Comparison of ENCODE assay signal across 1 cellular context in genomic region chr17:352421-353212, GRCh38.
A peak's percentile ranks its signal among the peaks of the same experiment; 100 is the strongest.
TF ChIP-seq lines count a peak whose summit lies in the region.

Gene RPH3AL, minus strand, starts transcription at chr17:352807. Its CDS starts 25,264 bp downstream, at chr17:327543.

TF ChIP-seq in HepG2, 621 proteins besides CTCF, POLR2A, EP300 and RAD21 (continued from another document and continues in another):
- TF ChIP-seq ZNF124 (CRISPR knock-in tag; IDR thresholded peaks at IDR 0.05) (peak; percentile 40; the same call in 1 of the 2 replicates), ELF4 (CRISPR knock-in tag; IDR thresholded peaks at IDR 0.05; ENCODE audit: borderline replicate concordance) (no peak), PHF21A (CRISPR knock-in tag; IDR thresholded peaks at IDR 0.05) (peak; percentile 92), ZSCAN29 (CRISPR knock-in tag; conservative IDR thresholded peaks at IDR 0.05) (peak; percentile 76; the same call in 1 of the 2 replicates), PAWR (CRISPR knock-in tag; IDR thresholded peaks at IDR 0.05; ENCODE audit: borderline replicate concordance) (peak; percentile 86; the same call in 1 of the 2 replicates), FOXJ3 (CRISPR knock-in tag; IDR thresholded peaks at IDR 0.05; ENCODE audit: borderline replicate concordance) (0 out of 2 replicates have a peak, but pooled peaks have one; percentile 35), HINFP (CRISPR knock-in tag; IDR thresholded peaks at IDR 0.05; ENCODE audit: low read depth) (peak; percentile 74; the same call in 1 of the 2 replicates), ZNF841 (CRISPR knock-in tag; IDR thresholded peaks at IDR 0.05; ENCODE audit: borderline replicate concordance) (no peak), ELF1 (CRISPR knock-in tag; IDR thresholded peaks at IDR 0.05) (peak; percentile 78), ATF3 (CRISPR knock-in tag; IDR thresholded peaks at IDR 0.05) (peak; percentile 40; the same call in 1 of the 2 replicates), ZNF431 (CRISPR knock-in tag; IDR thresholded peaks at IDR 0.05; ENCODE audit: borderline replicate concordance, low read depth) (peak; percentile 65; the same call in 1 of the 2 replicates), U2AF1 (optimal IDR thresholded peaks at IDR 0.05; ENCODE audit: low read depth, low read length) (peak; percentile 16), SPEN (CRISPR knock-in tag; IDR thresholded peaks at IDR 0.05; ENCODE audit: low read depth) (peak; percentile 73; the same call in 1 of the 2 replicates), ZFP90 (CRISPR knock-in tag; IDR thresholded peaks at IDR 0.05; ENCODE audit: borderline replicate concordance) (peak; percentile 18; the same call in 1 of the 2 replicates), ZNF557 (CRISPR knock-in tag; IDR thresholded peaks at IDR 0.05) (peak; percentile 71; the same call in 1 of the 2 replicates), IRF9 (CRISPR knock-in tag; IDR thresholded peaks at IDR 0.05; ENCODE audit: borderline replicate concordance) (peak; percentile 82; the same call in 1 of the 2 replicates), ZNF784 (CRISPR knock-in tag; IDR thresholded peaks at IDR 0.05; ENCODE audit: borderline replicate concordance) (peak; percentile 75; the same call in 1 of the 2 replicates), SMYD3 (CRISPR knock-in tag; IDR thresholded peaks at IDR 0.05) (no peak), DDIT3 (CRISPR knock-in tag; IDR thresholded peaks at IDR 0.05) (no peak), PATZ1 (CRISPR knock-in tag; IDR thresholded peaks at IDR 0.05) (peak; percentile 72; the same call in 1 of the 2 replicates), ZNF605 (CRISPR knock-in tag; IDR thresholded peaks at IDR 0.05) (peak; percentile 69; the same call in 1 of the 2 replicates), NFKB2 (CRISPR knock-in tag; IDR thresholded peaks at IDR 0.05; ENCODE audit: borderline replicate concordance) (peak; percentile 65; the same call in 1 of the 2 replicates), SP5 (CRISPR knock-in tag; IDR thresholded peaks at IDR 0.05; ENCODE audit: borderline replicate concordance, low read depth) (peak; percentile 75), ZNF343 (CRISPR knock-in tag; IDR thresholded peaks at IDR 0.05) (peak; percentile 86; the same call in 1 of the 2 replicates), RBFOX2 (IDR thresholded peaks at IDR 0.05; ENCODE audit: low read depth, low read length) (peak; percentile 60; the same call in 1 of the 2 replicates), SOX5 (CRISPR knock-in tag; IDR thresholded peaks at IDR 0.05; ENCODE audit: borderline replicate concordance) (no peak), PAXIP1 (CRISPR knock-in tag; conservative IDR thresholded peaks at IDR 0.05) (peak; percentile 87; the same call in 1 of the 2 replicates), SCMH1 (CRISPR knock-in tag; IDR thresholded peaks at IDR 0.05; ENCODE audit: borderline replicate concordance) (no peak), BRCA1 (CRISPR knock-in tag; IDR thresholded peaks at IDR 0.05) (peak; percentile 49; the same call in 1 of the 2 replicates), MYC (CRISPR knock-in tag; IDR thresholded peaks at IDR 0.05; ENCODE audit: borderline replicate concordance) (peak; percentile 84; the same call in 1 of the 2 replicates), ZNF503 (CRISPR knock-in tag; IDR thresholded peaks at IDR 0.05) (peak; percentile 56), HNF1B (CRISPR knock-in tag; IDR thresholded peaks at IDR 0.05) (peak; percentile 97), ARID4A (CRISPR knock-in tag; IDR thresholded peaks at IDR 0.05; ENCODE audit: borderline replicate concordance) (peak; percentile 79), ATF5 (CRISPR knock-in tag; IDR thresholded peaks at IDR 0.05; ENCODE audit: low read depth) (peak; percentile 80; the same call in 1 of the 2 replicates), NCOA2 (CRISPR knock-in tag; IDR thresholded peaks at IDR 0.05) (peak; percentile 59; the same call in 1 of the 2 replicates), CREBL2 (CRISPR knock-in tag; IDR thresholded peaks at IDR 0.05; ENCODE audit: borderline replicate concordance) (no peak), MIER3 (CRISPR knock-in tag; IDR thresholded peaks at IDR 0.05; ENCODE audit: borderline replicate concordance) (peak; percentile 20; the same call in 1 of the 2 replicates), ZNF530 (CRISPR knock-in tag; IDR thresholded peaks at IDR 0.05; ENCODE audit: low read depth) (no peak), ZNF589 (CRISPR knock-in tag; conservative IDR thresholded peaks at IDR 0.05) (0 out of 2 replicates have a peak, but pooled peaks have one; percentile 51), TCF12 (IDR thresholded peaks at IDR 0.05) (no peak), TCF12 (CRISPR knock-in tag; IDR thresholded peaks at IDR 0.05) (0 out of 2 replicates have a peak, but pooled peaks have one; percentile 86)
